Comparison of ENCODE assay signal across 12 cellular contexts in genomic region chr9:109138421-109138820, GRCh38. TPM values are rescaled to one million over a fixed set of nuclear protein-coding genes. Genes with fewer than 3 reads are reported as not detected.
"Had no signal": no experiment of that assay in that cellular context is flagged by ENCODE, and none has a peak within 500 bp of the region (broad histone marks: within the 10 kb centered on the region; RNA-seq: fewer than 3 reads in every experiment).

No MANE protein-coding gene starts in this region.

- H3K4me2 ChIP-seq: GM23338 had no signal

- H3K9ac ChIP-seq: GM23248 had no signal

- ATAC-seq: GM23338, HCT116 had no signal

- H2AFZ ChIP-seq: GM23248, GM23338 had no signal

- H3K36me3 ChIP-seq: HAP-1 had no signal

- DNase-seq: GM23248, GOT3, H7, H9, HCEC 1CT, HFFc6 had no signal

- H3K4me3 ChIP-seq: GM23248, GM23338, HAP-1 had no signal

- H3K27ac ChIP-seq: GM23248 had no signal

- H3K4me1 ChIP-seq: HAP-1 had no signal

- FAIRE-seq: H1, H54 had no signal

- H3K9me3 ChIP-seq: HAP-1 had no signal

RNA-seq across cellular contexts. Expression of gene FRRS1L, which starts 28.6 kb away (rescaled TPM):
- total RNA-seq: GM23248, H4, HFFc6 had no signal
- polyA plus RNA-seq: GM23248 had no signal
